9 cellular contexts compared by ENCODE assay signal in genomic region chr2:212536385-212537310, GRCh38. TPM values are rescaled to one million over a fixed set of nuclear protein-coding genes. Genes with fewer than 3 reads are reported as not detected.
A peak's percentile ranks its signal among the peaks of the same experiment; 100 is the strongest.
DNase-seq lines count a peak whose midpoint lies in the region; ATAC-seq and TF ChIP-seq lines count a peak whose summit lies in the region.
"Had no signal": no experiment of that assay in that cellular context is flagged by ENCODE, and none has a peak within 500 bp of the region (broad histone marks: within the 10 kb centered on the region; RNA-seq: fewer than 3 reads in every experiment).

No MANE protein-coding gene starts in this region.

- WGBS in H9 (ENCODE audit: extremely low coverage, insufficient read length, low lambda C conversion rate) = no CpG with 5 or more reads among the region's 53 CpGs
- under 1% methylated on average over 53 of the region's 53 CpGs for WGBS in right cardiac atrium

- peak; percentile 19; the same call in 2 of the 3 replicates for TF ChIP-seq CTCF in H9 (conservative IDR thresholded peaks at IDR 0.05)

- H3K4me3 ChIP-seq in right cardiac atrium (ENCODE audit: low read length) = peak overlapping the region; percentile 96

- no peak overlapping the region for H2BK12ac ChIP-seq in H9 (ENCODE audit: insufficient read length, low read depth, low read length)

- no peak overlapping the region for H4K8ac ChIP-seq in H9 (replicated peaks; ENCODE audit: insufficient read length, low read depth, low read length)

- H4K91ac ChIP-seq in H9 (ENCODE audit: insufficient read length, low read depth, low read length) = no peak overlapping the region

- no peak overlapping the region for H4K5ac ChIP-seq in H9 (ENCODE audit: insufficient read length, low read depth, low read length)

- H3K4me1 ChIP-seq in H9 (ENCODE audit: insufficient read depth, low read length) (no peaks in the 10 kb centered on the region), right cardiac atrium (ENCODE audit: control insufficient read depth, insufficient read depth, low read length) (no peaks in the 10 kb centered on the region)

- peak overlapping the region; percentile 61 to 89 for H3K4me3 Mint-ChIP-seq in H9

- H3T11ph ChIP-seq in H9 (ENCODE audit: low read length) = no peak overlapping the region

- no peaks in the 10 kb centered on the region for H3K9me3 ChIP-seq in H9 (ENCODE audit: control insufficient read depth, low read depth, low read length)
- no peaks in the 10 kb centered on the region for H3K9me3 ChIP-seq in right cardiac atrium (ENCODE audit: control insufficient read depth, low read length)
- H3K9me3 ChIP-seq: neutrophil had no signal

- H2BK120ac ChIP-seq in H9 (ENCODE audit: low read depth, low read length, poor library complexity, severe bottlenecking) = no peak overlapping the region

- intact Hi-C loops in right cardiac atrium (cut with DNase I) = loop anchor here in 1 of 4 donors (10.0 kb wide), 1 partner anchor 382 kb away; no protein-coding TSS in a partner anchor

- H3K4ac ChIP-seq in H9 (ENCODE audit: low read depth, low read length) = no peak overlapping the region

- H3K4me1 Mint-ChIP-seq in H9 = peaks cover 19 to 27% of the 10 kb centered on the region in 2 experiments

- no peak overlapping the region for H3K18ac ChIP-seq in H9 (ENCODE audit: insufficient read length, low read depth, low read length)

- ATAC-seq in right cardiac atrium = peak in 1 of 2 donors; percentile 8

- no peak overlapping the region for H3K14ac ChIP-seq in H9 (ENCODE audit: insufficient read depth, low read length)

- H3K27me3 ChIP-seq in H9 (ENCODE audit: insufficient read depth, low read length) (peaks cover 23% of the 10 kb centered on the region; the same call in 1 of the 2 replicates), right cardiac atrium (ENCODE audit: control insufficient read depth, insufficient read depth) (no peaks in the 10 kb centered on the region)

- H3K36me3 Mint-ChIP-seq in H9 (ENCODE audit: insufficient read depth in 1 of 3, low read depth in 3 of 3) = no peaks in the 10 kb centered on the region

- peaks cover 78% of the 10 kb centered on the region for H3K27me3 Mint-ChIP-seq in H9 (ENCODE audit: low read depth)

- no peaks in the 10 kb centered on the region for H3K9me3 Mint-ChIP-seq in H9

- H3K27ac Mint-ChIP-seq in H9 = peak overlapping the region in 2 of 3 experiments; percentile 73 to 85; a peak in 3 of 7 replicates

- no peak overlapping the region for H2BK15ac ChIP-seq in H9 (ENCODE audit: low read depth, low read length)

- H3K9ac ChIP-seq in H9 (ENCODE audit: extremely low read depth, insufficient read length, low read length) = no peak overlapping the region

- H3K56ac ChIP-seq in H9 (ENCODE audit: insufficient read length, low read depth, low read length) = no peak overlapping the region

- no peak overlapping the region for H2BK20ac ChIP-seq in H9 (ENCODE audit: low read depth, low read length, poor library complexity, severe bottlenecking)

- H3K27ac ChIP-seq in H9 (ENCODE audit: insufficient read length, low read depth, low read length) = no peak overlapping the region
- H3K27ac ChIP-seq in right cardiac atrium (ENCODE audit: low read length) = peak overlapping the region; percentile 18
- H3K27ac ChIP-seq: neutrophil had no signal

- H3K79me2 ChIP-seq in H9 (ENCODE audit: insufficient read depth, low read length) = no peaks in the 10 kb centered on the region

- DNase-seq in H9 = peak; percentile 54
- DNase-seq in SKM-1 treated with dmso at 0.1 percent for 144 hours (lab: John Stamatoyannopoulos, UW; ENCODE audit: unreplicated experiment) = peak; percentile 38
- peak; percentile 10 to 53 (median 42) for DNase-seq in right cardiac atrium
- peak; percentile 71 for DNase-seq in putamen (ENCODE audit: low spot score)
- DNase-seq in HPDE6-E6E7 (ENCODE audit: extremely low spot score) = no peak
- no peak for DNase-seq in stimulated activated CD4-positive, alpha-beta T cell treated with anti-CD3 and anti-CD28 coated beads, Interleukin-4, amount 100 ng/mL, for 4 hours
- DNase-seq in NCI-H1436 (lab: John Stamatoyannopoulos, UW) = no peak
- DNase-seq in CD1c-positive myeloid dendritic cell (ENCODE audit: extremely low spot score) = no peak

- no peak overlapping the region for H2BK5ac ChIP-seq in H9 (ENCODE audit: insufficient read length, low read length)

- peaks cover 31% of the 10 kb centered on the region for H3K23me2 ChIP-seq in H9 (ENCODE audit: insufficient read length, low read depth, low read length, poor library complexity, severe bottlenecking)

- no peaks in the 10 kb centered on the region for H4K20me1 ChIP-seq in H9 (ENCODE audit: control insufficient read depth, insufficient read depth, insufficient read length)

- H3K4me2 ChIP-seq in H9 (ENCODE audit: insufficient read depth, insufficient read length, low read length) = peak overlapping the region; percentile 94

- H2AFZ ChIP-seq in H9 (ENCODE audit: low read length) = no peak overlapping the region

- no peak overlapping the region for H2AK5ac ChIP-seq in H9 (ENCODE audit: insufficient read length, low read length)

- H3K79me1 ChIP-seq in H9 (ENCODE audit: insufficient read depth, low read depth, low read length, poor library complexity, severe bottlenecking) = no peaks in the 10 kb centered on the region

- H3K23ac ChIP-seq in H9 (ENCODE audit: insufficient read length, low read depth, low read length) = no peak overlapping the region

RNA-seq across cellular contexts. Expression of gene ERBB4, which starts 2.0 kb away (rescaled TPM):
- 0.04 and 0.22 TPM in 2 replicates for total RNA-seq in H9 (2021)
- total RNA-seq in right cardiac atrium = 10 to 100 TPM; 29.2 to 38.8 (median 34.4) TPM
- polyA plus RNA-seq in right cardiac atrium = 4.3 TPM

Comparison
In these comparisons a context has a peak if more than half of its experiments do, and no peak if none do; other contexts are left out.
1. DNase-seq: peak in H9 (single experiment), SKM-1 treated with dmso at 0.1 percent for 144 hours (single experiment), right cardiac atrium (3 of 3) and putamen (single experiment); none in HPDE6-E6E7 (single experiment), stimulated activated CD4-positive, alpha-beta T cell treated with anti-CD3 and anti-CD28 coated beads, Interleukin-4, amount 100 ng/mL, for 4 hours (0 of 2), NCI-H1436 (single experiment) and CD1c-positive myeloid dendritic cell (single experiment).
2. RNA of gene ERBB4, which starts 2.0 kb away (total RNA-seq): 29.2 to 38.8 TPM in right cardiac atrium; 0.04 to 0.22 TPM in H9; every median in the first group is over 10 times any median in the second.